In genomic region chr12:46266382-46266791, GRCh38 we compare ENCODE assay signal across 1 cellular context.
TF ChIP-seq lines count a peak whose summit lies in the region.

No MANE protein-coding gene starts in this region.

TF ChIP-seq in K562, 482 proteins besides CTCF, POLR2A, EP300 and RAD21 (continued from another document and continues in another):
- TF ChIP-seq, protein P1, sequence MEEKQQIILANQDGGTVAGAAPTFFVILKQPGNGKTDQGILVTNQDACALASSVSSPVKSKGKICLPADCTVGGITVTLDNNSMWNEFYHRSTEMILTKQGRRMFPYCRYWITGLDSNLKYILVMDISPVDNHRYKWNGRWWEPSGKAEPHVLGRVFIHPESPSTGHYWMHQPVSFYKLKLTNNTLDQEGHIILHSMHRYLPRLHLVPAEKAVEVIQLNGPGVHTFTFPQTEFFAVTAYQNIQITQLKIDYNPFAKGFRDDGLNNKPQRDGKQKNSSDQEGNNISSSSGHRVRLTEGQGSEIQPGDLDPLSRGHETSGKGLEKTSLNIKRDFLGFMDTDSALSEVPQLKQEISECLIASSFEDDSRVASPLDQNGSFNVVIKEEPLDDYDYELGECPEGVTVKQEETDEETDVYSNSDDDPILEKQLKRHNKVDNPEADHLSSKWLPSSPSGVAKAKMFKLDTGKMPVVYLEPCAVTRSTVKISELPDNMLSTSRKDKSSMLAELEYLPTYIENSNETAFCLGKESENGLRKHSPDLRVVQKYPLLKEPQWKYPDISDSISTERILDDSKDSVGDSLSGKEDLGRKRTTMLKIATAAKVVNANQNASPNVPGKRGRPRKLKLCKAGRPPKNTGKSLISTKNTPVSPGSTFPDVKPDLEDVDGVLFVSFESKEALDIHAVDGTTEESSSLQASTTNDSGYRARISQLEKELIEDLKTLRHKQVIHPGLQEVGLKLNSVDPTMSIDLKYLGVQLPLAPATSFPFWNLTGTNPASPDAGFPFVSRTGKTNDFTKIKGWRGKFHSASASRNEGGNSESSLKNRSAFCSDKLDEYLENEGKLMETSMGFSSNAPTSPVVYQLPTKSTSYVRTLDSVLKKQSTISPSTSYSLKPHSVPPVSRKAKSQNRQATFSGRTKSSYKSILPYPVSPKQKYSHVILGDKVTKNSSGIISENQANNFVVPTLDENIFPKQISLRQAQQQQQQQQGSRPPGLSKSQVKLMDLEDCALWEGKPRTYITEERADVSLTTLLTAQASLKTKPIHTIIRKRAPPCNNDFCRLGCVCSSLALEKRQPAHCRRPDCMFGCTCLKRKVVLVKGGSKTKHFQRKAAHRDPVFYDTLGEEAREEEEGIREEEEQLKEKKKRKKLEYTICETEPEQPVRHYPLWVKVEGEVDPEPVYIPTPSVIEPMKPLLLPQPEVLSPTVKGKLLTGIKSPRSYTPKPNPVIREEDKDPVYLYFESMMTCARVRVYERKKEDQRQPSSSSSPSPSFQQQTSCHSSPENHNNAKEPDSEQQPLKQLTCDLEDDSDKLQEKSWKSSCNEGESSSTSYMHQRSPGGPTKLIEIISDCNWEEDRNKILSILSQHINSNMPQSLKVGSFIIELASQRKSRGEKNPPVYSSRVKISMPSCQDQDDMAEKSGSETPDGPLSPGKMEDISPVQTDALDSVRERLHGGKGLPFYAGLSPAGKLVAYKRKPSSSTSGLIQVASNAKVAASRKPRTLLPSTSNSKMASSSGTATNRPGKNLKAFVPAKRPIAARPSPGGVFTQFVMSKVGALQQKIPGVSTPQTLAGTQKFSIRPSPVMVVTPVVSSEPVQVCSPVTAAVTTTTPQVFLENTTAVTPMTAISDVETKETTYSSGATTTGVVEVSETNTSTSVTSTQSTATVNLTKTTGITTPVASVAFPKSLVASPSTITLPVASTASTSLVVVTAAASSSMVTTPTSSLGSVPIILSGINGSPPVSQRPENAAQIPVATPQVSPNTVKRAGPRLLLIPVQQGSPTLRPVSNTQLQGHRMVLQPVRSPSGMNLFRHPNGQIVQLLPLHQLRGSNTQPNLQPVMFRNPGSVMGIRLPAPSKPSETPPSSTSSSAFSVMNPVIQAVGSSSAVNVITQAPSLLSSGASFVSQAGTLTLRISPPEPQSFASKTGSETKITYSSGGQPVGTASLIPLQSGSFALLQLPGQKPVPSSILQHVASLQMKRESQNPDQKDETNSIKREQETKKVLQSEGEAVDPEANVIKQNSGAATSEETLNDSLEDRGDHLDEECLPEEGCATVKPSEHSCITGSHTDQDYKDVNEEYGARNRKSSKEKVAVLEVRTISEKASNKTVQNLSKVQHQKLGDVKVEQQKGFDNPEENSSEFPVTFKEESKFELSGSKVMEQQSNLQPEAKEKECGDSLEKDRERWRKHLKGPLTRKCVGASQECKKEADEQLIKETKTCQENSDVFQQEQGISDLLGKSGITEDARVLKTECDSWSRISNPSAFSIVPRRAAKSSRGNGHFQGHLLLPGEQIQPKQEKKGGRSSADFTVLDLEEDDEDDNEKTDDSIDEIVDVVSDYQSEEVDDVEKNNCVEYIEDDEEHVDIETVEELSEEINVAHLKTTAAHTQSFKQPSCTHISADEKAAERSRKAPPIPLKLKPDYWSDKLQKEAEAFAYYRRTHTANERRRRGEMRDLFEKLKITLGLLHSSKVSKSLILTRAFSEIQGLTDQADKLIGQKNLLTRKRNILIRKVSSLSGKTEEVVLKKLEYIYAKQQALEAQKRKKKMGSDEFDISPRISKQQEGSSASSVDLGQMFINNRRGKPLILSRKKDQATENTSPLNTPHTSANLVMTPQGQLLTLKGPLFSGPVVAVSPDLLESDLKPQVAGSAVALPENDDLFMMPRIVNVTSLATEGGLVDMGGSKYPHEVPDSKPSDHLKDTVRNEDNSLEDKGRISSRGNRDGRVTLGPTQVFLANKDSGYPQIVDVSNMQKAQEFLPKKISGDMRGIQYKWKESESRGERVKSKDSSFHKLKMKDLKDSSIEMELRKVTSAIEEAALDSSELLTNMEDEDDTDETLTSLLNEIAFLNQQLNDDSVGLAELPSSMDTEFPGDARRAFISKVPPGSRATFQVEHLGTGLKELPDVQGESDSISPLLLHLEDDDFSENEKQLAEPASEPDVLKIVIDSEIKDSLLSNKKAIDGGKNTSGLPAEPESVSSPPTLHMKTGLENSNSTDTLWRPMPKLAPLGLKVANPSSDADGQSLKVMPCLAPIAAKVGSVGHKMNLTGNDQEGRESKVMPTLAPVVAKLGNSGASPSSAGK (IDR thresholded peaks at IDR 0.05): no peak
- TF ChIP-seq LARP7 (IDR thresholded peaks at IDR 0.05): no peak
- TF ChIP-seq ELK3 (CRISPR knock-in tag; IDR thresholded peaks at IDR 0.05): no peak
- TF ChIP-seq ZFP91 (CRISPR knock-in tag; IDR thresholded peaks at IDR 0.05): no peak
- TF ChIP-seq ZNF143 (CRISPR knock-in tag; IDR thresholded peaks at IDR 0.05): no peak
- no peak for TF ChIP-seq NCOR1 (IDR thresholded peaks at IDR 0.05)
- no peak for TF ChIP-seq ZNF41 (CRISPR knock-in tag; conservative IDR thresholded peaks at IDR 0.05)
- no peak for TF ChIP-seq RBM39 (optimal IDR thresholded peaks at IDR 0.05; ENCODE audit: low read depth, low read length)
- TF ChIP-seq PRMT5 (CRISPR knock-in tag; IDR thresholded peaks at IDR 0.05): no peak
- no peak for TF ChIP-seq HMGN3 (IDR thresholded peaks at IDR 0.05; ENCODE audit: borderline replicate concordance, extremely low read depth, insufficient read length, low read depth, low read length)
- TF ChIP-seq PHTF2 (CRISPR knock-in tag; IDR thresholded peaks at IDR 0.05): no peak
- no peak for TF ChIP-seq HDGF (IDR thresholded peaks at IDR 0.05)
- peak; percentile 79 for TF ChIP-seq FOSL1 (tag; conservative IDR thresholded peaks at IDR 0.05)
- TF ChIP-seq ZNF696 (CRISPR knock-in tag; conservative IDR thresholded peaks at IDR 0.05): no peak
- TF ChIP-seq THRA (IDR thresholded peaks at IDR 0.05): no peak
- TF ChIP-seq ZHX1 (conservative IDR thresholded peaks at IDR 0.05; ENCODE audit: low read length): no peak
- TF ChIP-seq ATF3 (IDR thresholded peaks at IDR 0.05): peak; percentile 78
- TF ChIP-seq ATF3 (CRISPR knock-in tag; conservative IDR thresholded peaks at IDR 0.05): no peak
- no peak for TF ChIP-seq ZNF217 (CRISPR knock-in tag; IDR thresholded peaks at IDR 0.05)
- TF ChIP-seq ZNF134 (CRISPR knock-in tag; conservative IDR thresholded peaks at IDR 0.05): no peak
- TF ChIP-seq NRF1 (conservative IDR thresholded peaks at IDR 0.05 in 1 of 2, IDR thresholded peaks at IDR 0.05 in 1 of 2): no peak
- TF ChIP-seq, protein P2, sequence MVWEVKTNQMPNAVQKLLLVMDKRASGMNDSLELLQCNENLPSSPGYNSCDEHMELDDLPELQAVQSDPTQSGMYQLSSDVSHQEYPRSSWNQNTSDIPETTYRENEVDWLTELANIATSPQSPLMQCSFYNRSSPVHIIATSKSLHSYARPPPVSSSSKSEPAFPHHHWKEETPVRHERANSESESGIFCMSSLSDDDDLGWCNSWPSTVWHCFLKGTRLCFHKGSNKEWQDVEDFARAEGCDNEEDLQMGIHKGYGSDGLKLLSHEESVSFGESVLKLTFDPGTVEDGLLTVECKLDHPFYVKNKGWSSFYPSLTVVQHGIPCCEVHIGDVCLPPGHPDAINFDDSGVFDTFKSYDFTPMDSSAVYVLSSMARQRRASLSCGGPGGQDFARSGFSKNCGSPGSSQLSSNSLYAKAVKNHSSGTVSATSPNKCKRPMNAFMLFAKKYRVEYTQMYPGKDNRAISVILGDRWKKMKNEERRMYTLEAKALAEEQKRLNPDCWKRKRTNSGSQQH (CRISPR knock-in tag; IDR thresholded peaks at IDR 0.05): no peak
- TF ChIP-seq ZNF740 (CRISPR knock-in tag; IDR thresholded peaks at IDR 0.05): no peak
- no peak for TF ChIP-seq ZNF740 (tag; IDR thresholded peaks at IDR 0.05)
- no peak for TF ChIP-seq PTBP1 (IDR thresholded peaks at IDR 0.05; ENCODE audit: low read depth, low read length)
- TF ChIP-seq NR2F6 (CRISPR knock-in tag; IDR thresholded peaks at IDR 0.05): no peak
- TF ChIP-seq KLF13 (tag; IDR thresholded peaks at IDR 0.05; ENCODE audit: borderline replicate concordance, low read depth): no peak
- TF ChIP-seq, protein P3, sequence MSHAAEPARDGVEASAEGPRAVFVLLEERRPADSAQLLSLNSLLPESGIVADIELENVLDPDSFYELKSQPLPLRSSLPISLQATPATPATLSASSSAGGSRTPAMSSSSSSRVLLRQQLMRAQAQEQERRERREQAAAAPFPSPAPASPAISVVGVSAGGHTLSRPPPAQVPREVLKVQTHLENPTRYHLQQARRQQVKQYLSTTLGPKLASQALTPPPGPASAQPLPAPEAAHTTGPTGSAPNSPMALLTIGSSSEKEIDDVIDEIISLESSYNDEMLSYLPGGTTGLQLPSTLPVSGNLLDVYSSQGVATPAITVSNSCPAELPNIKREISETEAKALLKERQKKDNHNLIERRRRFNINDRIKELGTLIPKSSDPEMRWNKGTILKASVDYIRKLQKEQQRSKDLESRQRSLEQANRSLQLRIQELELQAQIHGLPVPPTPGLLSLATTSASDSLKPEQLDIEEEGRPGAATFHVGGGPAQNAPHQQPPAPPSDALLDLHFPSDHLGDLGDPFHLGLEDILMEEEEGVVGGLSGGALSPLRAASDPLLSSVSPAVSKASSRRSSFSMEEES (CRISPR knock-in tag; IDR thresholded peaks at IDR 0.05): peak; percentile 29; the same call in 1 of the 2 replicates
